18 cellular contexts compared by ENCODE assay signal in the genomic region with DNA sequence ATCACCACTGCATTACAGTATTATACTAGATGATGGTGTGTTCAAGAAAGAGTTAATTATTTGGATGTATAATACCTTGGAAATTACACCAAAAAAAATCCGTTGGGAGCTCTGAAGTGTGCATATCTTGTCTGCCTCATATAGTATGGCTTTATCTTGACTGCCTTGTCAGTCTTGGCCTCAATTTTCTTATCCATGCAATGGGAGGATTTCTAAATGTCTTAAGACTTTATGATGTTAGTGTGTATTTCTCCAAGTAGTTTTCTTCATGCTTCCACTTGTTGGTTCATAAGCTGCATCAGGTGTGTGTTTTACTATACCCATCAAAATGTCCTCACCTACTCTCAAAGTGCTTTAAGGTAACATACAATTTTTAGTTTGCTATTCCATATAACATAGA.
DNase-seq lines count a peak whose midpoint lies in the region; ATAC-seq, FAIRE-seq and TF ChIP-seq lines count a peak whose summit lies in the region.
"Had no signal": no experiment of that assay in that cellular context is flagged by ENCODE, and none has a peak within 500 bp of the region (broad histone marks: within the 10 kb centered on the region; RNA-seq: fewer than 3 reads in every experiment).

No MANE protein-coding gene starts in this region.

- no peaks in the 10 kb centered on the region for H3K27me3 ChIP-seq in HL-60 (ENCODE audit: insufficient read depth, poor library complexity, severe bottlenecking)
- H3K27me3 ChIP-seq in K562 (ENCODE audit: control insufficient read depth in 2 of 2, insufficient read depth in 2 of 2, low read length in 2 of 2): peaks cover 0 to 8% of the 10 kb centered on the region in 2 experiments; a peak in 1 of 5 replicates
- H3K27me3 ChIP-seq in spleen (replicated peaks in 1 of 7): no peaks in the 10 kb centered on the region

- peaks cover 61% of the 10 kb centered on the region for H3K4me1 Mint-ChIP-seq in CD14-positive monocyte

- no peaks in the 10 kb centered on the region for H3K9me1 ChIP-seq in K562 (ENCODE audit: control insufficient read depth, insufficient read depth, low read length)

- H3K4me3 Mint-ChIP-seq in CD14-positive monocyte: no peak overlapping the region
- H3K4me3 Mint-ChIP-seq: H9, T-cell had no signal

- CTCF ChIA-PET in K562 (lab: Yijun Ruan, JAX; ENCODE audit: low intra/inter-chr PET ratio): no interaction called here

- no peak overlapping the region for H3K9ac ChIP-seq in K562 (ENCODE audit: insufficient read depth in 1 of 2, low read depth in 2 of 2, low read length in 2 of 2)

- no peak for TF ChIP-seq RAD21 in K562 (CRISPR knock-in tag; conservative IDR thresholded peaks at IDR 0.05 in 1 of 2, IDR thresholded peaks at IDR 0.05 in 1 of 2)

- POLR2A ChIA-PET in K562 (lab: Yijun Ruan, JAX): interaction anchor here (0.6 to 1.0 kb wide), 2 partner anchors 10 to 14 kb away, joined by 3 to 4 read pairs; no protein-coding TSS in a partner anchor

- no peak for DNase-seq in CD14-positive monocyte (ENCODE audit: low spot score)
- no peak for DNase-seq in HL-60 (ENCODE audit: low read depth in 1 of 2, low spot score in 1 of 2)
- no peak for DNase-seq in K562 (ENCODE audit: extremely low read depth in 1 of 4, low spot score in 3 of 4)
- no peak for DNase-seq in spleen
- no peak for DNase-seq in NCI-H524 treated with DMSO at 0.1 percent for 48 hours (lab: John Stamatoyannopoulos, UW)
- no peak for DNase-seq in NCI-H1930 (lab: John Stamatoyannopoulos, UW)
- DNase-seq in EL: no peak
- DNase-seq: DMS 273 treated with DMSO at 0.1 percent for 48 hours, DND-41, H9, NCI-H1105, NCI-H187, NCI-H345, PC-3, SIG-M5, T-cell had no signal

- peaks cover 0 to 1% (median 0%) of the 10 kb centered on the region in 7 donors for H3K9me3 Mint-ChIP-seq in CD14-positive monocyte
- H3K9me3 Mint-ChIP-seq: H9, IgD-negative memory B cell, T-cell had no signal

- BruUV-seq in K562 (replicated peaks; lab: Mats Ljungman, UMichigan): no TSS peak

- H3K36me3 ChIP-seq in K562 (ENCODE audit: control insufficient read depth, insufficient read depth, low read length) (no peaks in the 10 kb centered on the region), spleen (no peaks in the 10 kb centered on the region)

- H3K4me1 ChIP-seq in K562 (replicated peaks in 1 of 2; ENCODE audit: control insufficient read depth in 2 of 2, insufficient read depth in 2 of 2, low read length in 2 of 2) (no peaks in the 10 kb centered on the region), spleen (peaks cover 14 to 51% (median 31%) of the 10 kb centered on the region in 6 donors)

- FAIRE-seq in K562 (lab: Jason Lieb, UNC): no peak

- no peak overlapping the region for H2AFZ ChIP-seq in K562 (ENCODE audit: low read depth, low read length)

- no peak for TF ChIP-seq EP300 in K562 (IDR thresholded peaks at IDR 0.05; ENCODE audit: low read length)

- no peak for TF ChIP-seq POLR2A in K562 (conservative IDR thresholded peaks at IDR 0.05)
- no peak for TF ChIP-seq POLR2A in spleen (IDR thresholded peaks at IDR 0.05)

- in situ Hi-C loops in K562 (cut with MboI): no loop called here

- H3K79me2 ChIP-seq in K562 (ENCODE audit: control insufficient read depth, insufficient read depth, low read length): no peaks in the 10 kb centered on the region

- H3K4me3 ChIP-seq in HL-60 (replicated peaks; ENCODE audit: insufficient read depth, low read length) (no peak overlapping the region), K562 (no peak overlapping the region), spleen (no peak overlapping the region)

- no peaks in the 10 kb centered on the region for H4K20me1 ChIP-seq in K562 (replicated peaks; ENCODE audit: control insufficient read depth, insufficient read depth, low read length)

- WGBS in K562 (ENCODE audit: insufficient coverage, low coverage, missing lambda C conversion rate): 0% methylated on average over 1 of the region's 1 CpG
- 42 to 77% (median 56%) methylated on average over 1 of the region's 1 CpG for WGBS in spleen, 5 donors

- H3K27ac ChIP-seq in HL-60 (replicated peaks) (peak overlapping the region; percentile 91), K562 (ENCODE audit: extremely low read depth, low read depth, low read length) (no peak overlapping the region), spleen (peak overlapping the region in 7 of 8 donors; percentile 52 to 90 (median 79))

- no peaks in the 10 kb centered on the region for H3K27me3 Mint-ChIP-seq in CD14-positive monocyte (ENCODE audit: low read depth in 3 of 3)
- H3K27me3 Mint-ChIP-seq: IgD-negative memory B cell, T-cell had no signal

- H3K27ac Mint-ChIP-seq in CD14-positive monocyte: peak overlapping the region; percentile 93 to 99 (median 98)
- H3K27ac Mint-ChIP-seq: IgD-negative memory B cell, T-cell had no signal

- H3K4me2 ChIP-seq in K562 (ENCODE audit: insufficient read depth, low read length): no peak overlapping the region

- no peak for ATAC-seq in K562
- ATAC-seq: PC-3, SK-N-SH treated with all-trans-retinoic acid at 6 μM for 48 hours, T-cell had no signal

- no peaks in the 10 kb centered on the region for H3K9me3 ChIP-seq in K562 (replicated peaks; ENCODE audit: control insufficient read depth, insufficient read depth, low read depth, low read length)
- no peaks in the 10 kb centered on the region for H3K9me3 ChIP-seq in spleen

- TF ChIP-seq CTCF in CD14-positive monocyte (IDR thresholded peaks at IDR 0.05) (no peak), HL-60 (IDR thresholded peaks at IDR 0.05; ENCODE audit: insufficient read depth, low read length) (no peak), K562 (IDR thresholded peaks at IDR 0.05 in 2 of 3, conservative IDR thresholded peaks at IDR 0.05 in 1 of 3; ENCODE audit: insufficient read depth in 2 of 3, low read depth in 1 of 3, low read length in 3 of 3) (no peak), spleen (IDR thresholded peaks at IDR 0.05 in 8 of 11, conservative IDR thresholded peaks at IDR 0.05 in 3 of 11) (no peak)

- intact Hi-C loops in CD14-positive monocyte (cut with micrococcal nuclease): loop anchor here (5.0 to 10.0 kb wide), 4 partner anchors 38 to 739 kb away; no protein-coding TSS in a partner anchor
- intact Hi-C loops in K562 (cut with micrococcal nuclease): no loop called here
- intact Hi-C loops in spleen (cut with DNase I; ENCODE audit: low total_unique reads): no loop called here

- H3K36me3 Mint-ChIP-seq in CD14-positive monocyte: peaks cover 2 to 4% of the 10 kb centered on the region in 2 donors
- H3K36me3 Mint-ChIP-seq: IgD-negative memory B cell, T-cell had no signal

TF ChIP-seq in K562, 482 proteins besides CTCF, POLR2A, EP300 and RAD21:
- TF ChIP-seq ZSCAN29 (IDR thresholded peaks at IDR 0.05) (no peak), NCOA4 (IDR thresholded peaks at IDR 0.05; ENCODE audit: partially characterized antibody) (no peak), RBM25 (IDR thresholded peaks at IDR 0.05; ENCODE audit: low read depth, low read length, severe bottlenecking) (peak; percentile 50)

Comparison
In these comparisons a context has a peak if more than half of its experiments do, and no peak if none do; other contexts are left out.
1. intact Hi-C loops: an anchor here in CD14-positive monocyte (5.0 to 10.0 kb wide); none called in K562 and spleen.